ENCODE assay signal across 1 cellular context in the genomic region with DNA sequence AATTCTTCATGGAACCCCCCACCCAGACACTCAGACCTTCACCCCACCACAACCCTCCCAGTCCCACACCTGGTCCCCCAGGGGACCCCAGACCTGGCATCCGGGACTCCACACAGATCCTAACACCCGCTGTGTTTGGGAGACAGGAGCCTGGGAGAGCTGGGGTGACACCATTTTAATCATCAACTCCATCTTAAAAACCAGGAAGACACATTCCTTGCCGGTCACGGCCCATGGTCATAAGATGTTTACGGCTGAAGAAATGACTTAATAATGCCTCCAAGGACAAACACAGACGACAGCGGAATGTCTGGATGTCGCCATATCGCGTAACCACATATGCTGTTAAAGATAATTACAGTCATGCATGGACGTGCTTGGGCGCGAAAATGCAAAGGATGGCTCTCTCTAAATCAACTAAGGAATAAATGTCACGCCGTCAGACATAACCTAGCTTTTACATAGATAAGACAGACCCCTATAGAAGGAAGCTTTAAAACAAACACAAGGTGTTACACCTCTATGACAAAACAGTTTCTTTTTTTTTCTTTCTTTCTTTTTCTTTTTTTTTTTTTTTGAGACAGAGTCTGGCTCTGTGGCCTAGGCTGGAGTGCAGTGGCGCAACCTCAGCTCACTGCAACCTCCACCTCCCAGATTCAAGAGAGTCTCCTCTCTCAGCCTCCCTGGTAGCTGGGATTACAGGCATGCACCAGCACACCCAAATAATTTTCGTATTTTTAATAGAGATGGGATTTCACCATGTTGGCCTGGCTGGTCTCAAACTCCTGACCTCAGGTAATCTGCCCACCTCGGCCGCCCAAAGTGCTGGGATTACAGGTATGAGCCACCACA.
A peak's percentile ranks its signal among the peaks of the same experiment; 100 is the strongest.
TF ChIP-seq lines count a peak whose summit lies in the region.

No MANE protein-coding gene starts in this region.

TF ChIP-seq in K562, 482 proteins besides CTCF, POLR2A, EP300 and RAD21 (continued from another document and continues in another):
- TF ChIP-seq, protein P1, sequence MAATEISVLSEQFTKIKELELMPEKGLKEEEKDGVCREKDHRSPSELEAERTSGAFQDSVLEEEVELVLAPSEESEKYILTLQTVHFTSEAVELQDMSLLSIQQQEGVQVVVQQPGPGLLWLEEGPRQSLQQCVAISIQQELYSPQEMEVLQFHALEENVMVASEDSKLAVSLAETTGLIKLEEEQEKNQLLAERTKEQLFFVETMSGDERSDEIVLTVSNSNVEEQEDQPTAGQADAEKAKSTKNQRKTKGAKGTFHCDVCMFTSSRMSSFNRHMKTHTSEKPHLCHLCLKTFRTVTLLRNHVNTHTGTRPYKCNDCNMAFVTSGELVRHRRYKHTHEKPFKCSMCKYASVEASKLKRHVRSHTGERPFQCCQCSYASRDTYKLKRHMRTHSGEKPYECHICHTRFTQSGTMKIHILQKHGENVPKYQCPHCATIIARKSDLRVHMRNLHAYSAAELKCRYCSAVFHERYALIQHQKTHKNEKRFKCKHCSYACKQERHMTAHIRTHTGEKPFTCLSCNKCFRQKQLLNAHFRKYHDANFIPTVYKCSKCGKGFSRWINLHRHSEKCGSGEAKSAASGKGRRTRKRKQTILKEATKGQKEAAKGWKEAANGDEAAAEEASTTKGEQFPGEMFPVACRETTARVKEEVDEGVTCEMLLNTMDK (IDR thresholded peaks at IDR 0.05; ENCODE audit: borderline replicate concordance, insufficient read depth, low read depth, low read length, poor library complexity, severe bottlenecking): no peak
- TF ChIP-seq, protein P2, sequence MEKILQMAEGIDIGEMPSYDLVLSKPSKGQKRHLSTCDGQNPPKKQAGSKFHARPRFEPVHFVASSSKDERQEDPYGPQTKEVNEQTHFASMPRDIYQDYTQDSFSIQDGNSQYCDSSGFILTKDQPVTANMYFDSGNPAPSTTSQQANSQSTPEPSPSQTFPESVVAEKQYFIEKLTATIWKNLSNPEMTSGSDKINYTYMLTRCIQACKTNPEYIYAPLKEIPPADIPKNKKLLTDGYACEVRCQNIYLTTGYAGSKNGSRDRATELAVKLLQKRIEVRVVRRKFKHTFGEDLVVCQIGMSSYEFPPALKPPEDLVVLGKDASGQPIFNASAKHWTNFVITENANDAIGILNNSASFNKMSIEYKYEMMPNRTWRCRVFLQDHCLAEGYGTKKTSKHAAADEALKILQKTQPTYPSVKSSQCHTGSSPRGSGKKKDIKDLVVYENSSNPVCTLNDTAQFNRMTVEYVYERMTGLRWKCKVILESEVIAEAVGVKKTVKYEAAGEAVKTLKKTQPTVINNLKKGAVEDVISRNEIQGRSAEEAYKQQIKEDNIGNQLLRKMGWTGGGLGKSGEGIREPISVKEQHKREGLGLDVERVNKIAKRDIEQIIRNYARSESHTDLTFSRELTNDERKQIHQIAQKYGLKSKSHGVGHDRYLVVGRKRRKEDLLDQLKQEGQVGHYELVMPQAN (IDR thresholded peaks at IDR 0.05; ENCODE audit: borderline replicate concordance): no peak
- peak; percentile 73; the same call in 1 of the 2 replicates for TF ChIP-seq ZNF707 (CRISPR knock-in tag; conservative IDR thresholded peaks at IDR 0.05)
- no peak for TF ChIP-seq RNF2 (IDR thresholded peaks at IDR 0.05)
- TF ChIP-seq ZNF224 (CRISPR knock-in tag; IDR thresholded peaks at IDR 0.05): no peak
- TF ChIP-seq SOX6 (IDR thresholded peaks at IDR 0.05): peak; percentile 44; the same call in 1 of the 2 replicates
- no peak for TF ChIP-seq ZNF717 (CRISPR knock-in tag; IDR thresholded peaks at IDR 0.05)
- peak; percentile 94; the same call in 1 of the 2 replicates for TF ChIP-seq ZNF584 (CRISPR knock-in tag; IDR thresholded peaks at IDR 0.05; ENCODE audit: low read depth)
- no peak for TF ChIP-seq SPI1 (IDR thresholded peaks at IDR 0.05; ENCODE audit: borderline replicate concordance, low read depth, low read length)
- TF ChIP-seq ZNF551 (CRISPR knock-in tag; IDR thresholded peaks at IDR 0.05): no peak
- TF ChIP-seq, protein P3, sequence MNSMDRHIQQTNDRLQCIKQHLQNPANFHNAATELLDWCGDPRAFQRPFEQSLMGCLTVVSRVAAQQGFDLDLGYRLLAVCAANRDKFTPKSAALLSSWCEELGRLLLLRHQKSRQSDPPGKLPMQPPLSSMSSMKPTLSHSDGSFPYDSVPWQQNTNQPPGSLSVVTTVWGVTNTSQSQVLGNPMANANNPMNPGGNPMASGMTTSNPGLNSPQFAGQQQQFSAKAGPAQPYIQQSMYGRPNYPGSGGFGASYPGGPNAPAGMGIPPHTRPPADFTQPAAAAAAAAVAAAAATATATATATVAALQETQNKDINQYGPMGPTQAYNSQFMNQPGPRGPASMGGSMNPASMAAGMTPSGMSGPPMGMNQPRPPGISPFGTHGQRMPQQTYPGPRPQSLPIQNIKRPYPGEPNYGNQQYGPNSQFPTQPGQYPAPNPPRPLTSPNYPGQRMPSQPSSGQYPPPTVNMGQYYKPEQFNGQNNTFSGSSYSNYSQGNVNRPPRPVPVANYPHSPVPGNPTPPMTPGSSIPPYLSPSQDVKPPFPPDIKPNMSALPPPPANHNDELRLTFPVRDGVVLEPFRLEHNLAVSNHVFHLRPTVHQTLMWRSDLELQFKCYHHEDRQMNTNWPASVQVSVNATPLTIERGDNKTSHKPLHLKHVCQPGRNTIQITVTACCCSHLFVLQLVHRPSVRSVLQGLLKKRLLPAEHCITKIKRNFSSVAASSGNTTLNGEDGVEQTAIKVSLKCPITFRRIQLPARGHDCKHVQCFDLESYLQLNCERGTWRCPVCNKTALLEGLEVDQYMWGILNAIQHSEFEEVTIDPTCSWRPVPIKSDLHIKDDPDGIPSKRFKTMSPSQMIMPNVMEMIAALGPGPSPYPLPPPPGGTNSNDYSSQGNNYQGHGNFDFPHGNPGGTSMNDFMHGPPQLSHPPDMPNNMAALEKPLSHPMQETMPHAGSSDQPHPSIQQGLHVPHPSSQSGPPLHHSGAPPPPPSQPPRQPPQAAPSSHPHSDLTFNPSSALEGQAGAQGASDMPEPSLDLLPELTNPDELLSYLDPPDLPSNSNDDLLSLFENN (IDR thresholded peaks at IDR 0.05; ENCODE audit: low read depth in 2 of 2, low read length in 2 of 2): no peak
- no peak for TF ChIP-seq PRPF4 (IDR thresholded peaks at IDR 0.05; ENCODE audit: insufficient read depth, low read depth, low read length, poor library complexity, severe bottlenecking)
- no peak for TF ChIP-seq ZNF282 (CRISPR knock-in tag; IDR thresholded peaks at IDR 0.05)
- TF ChIP-seq TAL1 (IDR thresholded peaks at IDR 0.05): peak; percentile 54
- TF ChIP-seq NFIC (IDR thresholded peaks at IDR 0.05): no peak; the same call in 1 of the 2 replicates
- TF ChIP-seq KDM4B (IDR thresholded peaks at IDR 0.05; ENCODE audit: borderline replicate concordance in 2 of 2, low read depth in 1 of 2): no peak
- no peak for TF ChIP-seq ZNF316 (IDR thresholded peaks at IDR 0.05)
- TF ChIP-seq, protein P4, sequence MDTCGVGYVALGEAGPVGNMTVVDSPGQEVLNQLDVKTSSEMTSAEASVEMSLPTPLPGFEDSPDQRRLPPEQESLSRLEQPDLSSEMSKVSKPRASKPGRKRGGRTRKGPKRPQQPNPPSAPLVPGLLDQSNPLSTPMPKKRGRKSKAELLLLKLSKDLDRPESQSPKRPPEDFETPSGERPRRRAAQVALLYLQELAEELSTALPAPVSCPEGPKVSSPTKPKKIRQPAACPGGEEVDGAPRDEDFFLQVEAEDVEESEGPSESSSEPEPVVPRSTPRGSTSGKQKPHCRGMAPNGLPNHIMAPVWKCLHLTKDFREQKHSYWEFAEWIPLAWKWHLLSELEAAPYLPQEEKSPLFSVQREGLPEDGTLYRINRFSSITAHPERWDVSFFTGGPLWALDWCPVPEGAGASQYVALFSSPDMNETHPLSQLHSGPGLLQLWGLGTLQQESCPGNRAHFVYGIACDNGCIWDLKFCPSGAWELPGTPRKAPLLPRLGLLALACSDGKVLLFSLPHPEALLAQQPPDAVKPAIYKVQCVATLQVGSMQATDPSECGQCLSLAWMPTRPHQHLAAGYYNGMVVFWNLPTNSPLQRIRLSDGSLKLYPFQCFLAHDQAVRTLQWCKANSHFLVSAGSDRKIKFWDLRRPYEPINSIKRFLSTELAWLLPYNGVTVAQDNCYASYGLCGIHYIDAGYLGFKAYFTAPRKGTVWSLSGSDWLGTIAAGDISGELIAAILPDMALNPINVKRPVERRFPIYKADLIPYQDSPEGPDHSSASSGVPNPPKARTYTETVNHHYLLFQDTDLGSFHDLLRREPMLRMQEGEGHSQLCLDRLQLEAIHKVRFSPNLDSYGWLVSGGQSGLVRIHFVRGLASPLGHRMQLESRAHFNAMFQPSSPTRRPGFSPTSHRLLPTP (IDR thresholded peaks at IDR 0.05; ENCODE audit: borderline replicate concordance, extremely low read depth, insufficient read length): no peak
- TF ChIP-seq, protein P5, sequence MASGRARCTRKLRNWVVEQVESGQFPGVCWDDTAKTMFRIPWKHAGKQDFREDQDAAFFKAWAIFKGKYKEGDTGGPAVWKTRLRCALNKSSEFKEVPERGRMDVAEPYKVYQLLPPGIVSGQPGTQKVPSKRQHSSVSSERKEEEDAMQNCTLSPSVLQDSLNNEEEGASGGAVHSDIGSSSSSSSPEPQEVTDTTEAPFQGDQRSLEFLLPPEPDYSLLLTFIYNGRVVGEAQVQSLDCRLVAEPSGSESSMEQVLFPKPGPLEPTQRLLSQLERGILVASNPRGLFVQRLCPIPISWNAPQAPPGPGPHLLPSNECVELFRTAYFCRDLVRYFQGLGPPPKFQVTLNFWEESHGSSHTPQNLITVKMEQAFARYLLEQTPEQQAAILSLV (tag; IDR thresholded peaks at IDR 0.05): peak; percentile 83
- peak; percentile 93 for TF ChIP-seq BACH1 (tag; IDR thresholded peaks at IDR 0.05)
- no peak for TF ChIP-seq MED1 (CRISPR knock-in tag; IDR thresholded peaks at IDR 0.05; ENCODE audit: borderline replicate concordance)
- no peak for TF ChIP-seq NFYB (IDR thresholded peaks at IDR 0.05; ENCODE audit: extremely low read depth, insufficient read length)
- no peak for TF ChIP-seq LEF1 (IDR thresholded peaks at IDR 0.05)
- no peak for TF ChIP-seq POU5F1 (IDR thresholded peaks at IDR 0.05; ENCODE audit: borderline replicate concordance, low read depth, low read length, partially characterized antibody)
- no peak for TF ChIP-seq U2AF2 (optimal IDR thresholded peaks at IDR 0.05; ENCODE audit: low read depth, low read length)
- peak; percentile 95 for TF ChIP-seq ZNF76 (CRISPR knock-in tag; IDR thresholded peaks at IDR 0.05; ENCODE audit: borderline replicate concordance)
- TF ChIP-seq HMG20B (CRISPR knock-in tag; IDR thresholded peaks at IDR 0.05): no peak
- TF ChIP-seq, protein P6, sequence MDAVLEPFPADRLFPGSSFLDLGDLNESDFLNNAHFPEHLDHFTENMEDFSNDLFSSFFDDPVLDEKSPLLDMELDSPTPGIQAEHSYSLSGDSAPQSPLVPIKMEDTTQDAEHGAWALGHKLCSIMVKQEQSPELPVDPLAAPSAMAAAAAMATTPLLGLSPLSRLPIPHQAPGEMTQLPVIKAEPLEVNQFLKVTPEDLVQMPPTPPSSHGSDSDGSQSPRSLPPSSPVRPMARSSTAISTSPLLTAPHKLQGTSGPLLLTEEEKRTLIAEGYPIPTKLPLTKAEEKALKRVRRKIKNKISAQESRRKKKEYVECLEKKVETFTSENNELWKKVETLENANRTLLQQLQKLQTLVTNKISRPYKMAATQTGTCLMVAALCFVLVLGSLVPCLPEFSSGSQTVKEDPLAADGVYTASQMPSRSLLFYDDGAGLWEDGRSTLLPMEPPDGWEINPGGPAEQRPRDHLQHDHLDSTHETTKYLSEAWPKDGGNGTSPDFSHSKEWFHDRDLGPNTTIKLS (IDR thresholded peaks at IDR 0.05; ENCODE audit: borderline replicate concordance, low read depth): no peak
- TF ChIP-seq EP400 (IDR thresholded peaks at IDR 0.05): no peak; the same call in 1 of the 2 replicates
- TF ChIP-seq, protein P7, sequence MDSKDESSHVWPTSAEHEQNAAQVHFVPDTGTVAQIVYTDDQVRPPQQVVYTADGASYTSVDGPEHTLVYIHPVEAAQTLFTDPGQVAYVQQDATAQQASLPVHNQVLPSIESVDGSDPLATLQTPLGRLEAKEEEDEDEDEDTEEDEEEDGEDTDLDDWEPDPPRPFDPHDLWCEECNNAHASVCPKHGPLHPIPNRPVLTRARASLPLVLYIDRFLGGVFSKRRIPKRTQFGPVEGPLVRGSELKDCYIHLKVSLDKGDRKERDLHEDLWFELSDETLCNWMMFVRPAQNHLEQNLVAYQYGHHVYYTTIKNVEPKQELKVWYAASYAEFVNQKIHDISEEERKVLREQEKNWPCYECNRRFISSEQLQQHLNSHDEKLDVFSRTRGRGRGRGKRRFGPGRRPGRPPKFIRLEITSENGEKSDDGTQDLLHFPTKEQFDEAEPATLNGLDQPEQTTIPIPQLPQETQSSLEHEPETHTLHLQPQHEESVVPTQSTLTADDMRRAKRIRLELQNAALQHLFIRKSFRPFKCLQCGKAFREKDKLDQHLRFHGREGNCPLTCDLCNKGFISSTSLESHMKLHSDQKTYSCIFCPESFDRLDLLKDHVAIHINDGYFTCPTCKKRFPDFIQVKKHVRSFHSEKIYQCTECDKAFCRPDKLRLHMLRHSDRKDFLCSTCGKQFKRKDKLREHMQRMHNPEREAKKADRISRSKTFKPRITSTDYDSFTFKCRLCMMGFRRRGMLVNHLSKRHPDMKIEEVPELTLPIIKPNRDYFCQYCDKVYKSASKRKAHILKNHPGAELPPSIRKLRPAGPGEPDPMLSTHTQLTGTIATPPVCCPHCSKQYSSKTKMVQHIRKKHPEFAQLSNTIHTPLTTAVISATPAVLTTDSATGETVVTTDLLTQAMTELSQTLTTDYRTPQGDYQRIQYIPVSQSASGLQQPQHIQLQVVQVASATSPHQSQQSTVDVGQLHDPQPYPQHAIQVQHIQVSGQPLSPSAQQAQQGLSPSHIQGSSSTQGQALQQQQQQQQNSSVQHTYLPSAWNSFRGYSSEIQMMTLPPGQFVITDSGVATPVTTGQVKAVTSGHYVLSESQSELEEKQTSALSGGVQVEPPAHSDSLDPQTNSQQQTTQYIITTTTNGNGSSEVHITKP (IDR thresholded peaks at IDR 0.05; ENCODE audit: partially characterized antibody): no peak
- TF ChIP-seq NEUROD1 (IDR thresholded peaks at IDR 0.05; ENCODE audit: borderline replicate concordance, low read depth, low read length, partially characterized antibody): no peak
- TF ChIP-seq, protein P8, sequence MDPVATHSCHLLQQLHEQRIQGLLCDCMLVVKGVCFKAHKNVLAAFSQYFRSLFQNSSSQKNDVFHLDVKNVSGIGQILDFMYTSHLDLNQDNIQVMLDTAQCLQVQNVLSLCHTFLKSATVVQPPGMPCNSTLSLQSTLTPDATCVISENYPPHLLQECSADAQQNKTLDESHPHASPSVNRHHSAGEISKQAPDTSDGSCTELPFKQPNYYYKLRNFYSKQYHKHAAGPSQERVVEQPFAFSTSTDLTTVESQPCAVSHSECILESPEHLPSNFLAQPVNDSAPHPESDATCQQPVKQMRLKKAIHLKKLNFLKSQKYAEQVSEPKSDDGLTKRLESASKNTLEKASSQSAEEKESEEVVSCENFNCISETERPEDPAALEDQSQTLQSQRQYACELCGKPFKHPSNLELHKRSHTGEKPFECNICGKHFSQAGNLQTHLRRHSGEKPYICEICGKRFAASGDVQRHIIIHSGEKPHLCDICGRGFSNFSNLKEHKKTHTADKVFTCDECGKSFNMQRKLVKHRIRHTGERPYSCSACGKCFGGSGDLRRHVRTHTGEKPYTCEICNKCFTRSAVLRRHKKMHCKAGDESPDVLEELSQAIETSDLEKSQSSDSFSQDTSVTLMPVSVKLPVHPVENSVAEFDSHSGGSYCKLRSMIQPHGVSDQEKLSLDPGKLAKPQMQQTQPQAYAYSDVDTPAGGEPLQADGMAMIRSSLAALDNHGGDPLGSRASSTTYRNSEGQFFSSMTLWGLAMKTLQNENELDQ (CRISPR knock-in tag; IDR thresholded peaks at IDR 0.05; ENCODE audit: borderline replicate concordance): no peak
- TF ChIP-seq ZFPM2 (CRISPR knock-in tag; IDR thresholded peaks at IDR 0.05): no peak
